Comparison of ENCODE assay signal across 1 cellular context in the genomic region with DNA sequence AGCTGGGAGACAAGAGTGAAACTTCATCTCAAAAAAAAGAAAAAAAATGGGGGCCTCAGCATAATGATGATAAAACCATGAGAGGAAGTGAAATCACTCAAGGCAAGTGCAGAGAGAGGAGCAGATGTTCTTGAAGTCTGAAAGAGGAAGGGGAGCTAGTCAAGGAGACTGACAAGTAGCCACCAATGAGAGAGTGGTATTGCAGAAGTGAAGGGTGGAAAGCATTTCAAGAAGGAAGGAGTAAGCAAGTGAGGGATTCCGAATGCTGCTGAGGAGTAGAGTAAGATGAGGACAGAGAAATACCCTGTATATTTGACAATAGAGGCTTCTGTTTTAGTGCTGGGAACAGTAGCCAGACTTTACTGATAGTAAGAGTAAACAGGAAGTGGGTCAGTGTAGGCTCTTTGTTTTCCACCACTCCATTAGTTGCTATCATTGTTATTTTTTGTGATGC.
TF ChIP-seq lines count a peak whose summit lies in the region.

No MANE protein-coding gene starts in this region.

TF ChIP-seq in GM12878, 131 proteins besides CTCF, POLR2A, EP300 and RAD21 (continued from another document and continues in another):
- TF ChIP-seq, protein P1, sequence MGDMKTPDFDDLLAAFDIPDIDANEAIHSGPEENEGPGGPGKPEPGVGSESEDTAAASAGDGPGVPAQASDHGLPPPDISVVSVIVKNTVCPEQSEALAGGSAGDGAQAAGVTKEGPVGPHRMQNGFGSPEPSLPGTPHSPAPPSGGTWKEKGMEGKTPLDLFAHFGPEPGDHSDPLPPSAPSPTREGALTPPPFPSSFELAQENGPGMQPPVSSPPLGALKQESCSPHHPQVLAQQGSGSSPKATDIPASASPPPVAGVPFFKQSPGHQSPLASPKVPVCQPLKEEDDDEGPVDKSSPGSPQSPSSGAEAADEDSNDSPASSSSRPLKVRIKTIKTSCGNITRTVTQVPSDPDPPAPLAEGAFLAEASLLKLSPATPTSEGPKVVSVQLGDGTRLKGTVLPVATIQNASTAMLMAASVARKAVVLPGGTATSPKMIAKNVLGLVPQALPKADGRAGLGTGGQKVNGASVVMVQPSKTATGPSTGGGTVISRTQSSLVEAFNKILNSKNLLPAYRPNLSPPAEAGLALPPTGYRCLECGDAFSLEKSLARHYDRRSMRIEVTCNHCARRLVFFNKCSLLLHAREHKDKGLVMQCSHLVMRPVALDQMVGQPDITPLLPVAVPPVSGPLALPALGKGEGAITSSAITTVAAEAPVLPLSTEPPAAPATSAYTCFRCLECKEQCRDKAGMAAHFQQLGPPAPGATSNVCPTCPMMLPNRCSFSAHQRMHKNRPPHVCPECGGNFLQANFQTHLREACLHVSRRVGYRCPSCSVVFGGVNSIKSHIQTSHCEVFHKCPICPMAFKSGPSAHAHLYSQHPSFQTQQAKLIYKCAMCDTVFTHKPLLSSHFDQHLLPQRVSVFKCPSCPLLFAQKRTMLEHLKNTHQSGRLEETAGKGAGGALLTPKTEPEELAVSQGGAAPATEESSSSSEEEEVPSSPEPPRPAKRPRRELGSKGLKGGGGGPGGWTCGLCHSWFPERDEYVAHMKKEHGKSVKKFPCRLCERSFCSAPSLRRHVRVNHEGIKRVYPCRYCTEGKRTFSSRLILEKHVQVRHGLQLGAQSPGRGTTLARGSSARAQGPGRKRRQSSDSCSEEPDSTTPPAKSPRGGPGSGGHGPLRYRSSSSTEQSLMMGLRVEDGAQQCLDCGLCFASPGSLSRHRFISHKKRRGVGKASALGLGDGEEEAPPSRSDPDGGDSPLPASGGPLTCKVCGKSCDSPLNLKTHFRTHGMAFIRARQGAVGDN (IDR thresholded peaks at IDR 0.05) = no peak; the same call in 1 of the 2 replicates
- peak; percentile 67 for TF ChIP-seq CREB1 (IDR thresholded peaks at IDR 0.05; ENCODE audit: low read depth)
- TF ChIP-seq, protein P2, sequence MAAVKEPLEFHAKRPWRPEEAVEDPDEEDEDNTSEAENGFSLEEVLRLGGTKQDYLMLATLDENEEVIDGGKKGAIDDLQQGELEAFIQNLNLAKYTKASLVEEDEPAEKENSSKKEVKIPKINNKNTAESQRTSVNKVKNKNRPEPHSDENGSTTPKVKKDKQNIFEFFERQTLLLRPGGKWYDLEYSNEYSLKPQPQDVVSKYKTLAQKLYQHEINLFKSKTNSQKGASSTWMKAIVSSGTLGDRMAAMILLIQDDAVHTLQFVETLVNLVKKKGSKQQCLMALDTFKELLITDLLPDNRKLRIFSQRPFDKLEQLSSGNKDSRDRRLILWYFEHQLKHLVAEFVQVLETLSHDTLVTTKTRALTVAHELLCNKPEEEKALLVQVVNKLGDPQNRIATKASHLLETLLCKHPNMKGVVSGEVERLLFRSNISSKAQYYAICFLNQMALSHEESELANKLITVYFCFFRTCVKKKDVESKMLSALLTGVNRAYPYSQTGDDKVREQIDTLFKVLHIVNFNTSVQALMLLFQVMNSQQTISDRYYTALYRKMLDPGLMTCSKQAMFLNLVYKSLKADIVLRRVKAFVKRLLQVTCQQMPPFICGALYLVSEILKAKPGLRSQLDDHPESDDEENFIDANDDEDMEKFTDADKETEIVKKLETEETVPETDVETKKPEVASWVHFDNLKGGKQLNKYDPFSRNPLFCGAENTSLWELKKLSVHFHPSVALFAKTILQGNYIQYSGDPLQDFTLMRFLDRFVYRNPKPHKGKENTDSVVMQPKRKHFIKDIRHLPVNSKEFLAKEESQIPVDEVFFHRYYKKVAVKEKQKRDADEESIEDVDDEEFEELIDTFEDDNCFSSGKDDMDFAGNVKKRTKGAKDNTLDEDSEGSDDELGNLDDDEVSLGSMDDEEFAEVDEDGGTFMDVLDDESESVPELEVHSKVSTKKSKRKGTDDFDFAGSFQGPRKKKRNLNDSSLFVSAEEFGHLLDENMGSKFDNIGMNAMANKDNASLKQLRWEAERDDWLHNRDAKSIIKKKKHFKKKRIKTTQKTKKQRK (IDR thresholded peaks at IDR 0.05; ENCODE audit: low read depth, low read length) = no peak
- TF ChIP-seq CEBPB (IDR thresholded peaks at IDR 0.05; ENCODE audit: borderline replicate concordance in 1 of 2, low read depth in 2 of 2, low read length in 2 of 2) = no peak
- TF ChIP-seq TAF1 (IDR thresholded peaks at IDR 0.05; ENCODE audit: borderline replicate concordance, low read depth, low read length) = 0 out of 2 replicates have a peak, but pooled peaks have one; percentile 14
- TF ChIP-seq ZSCAN29 (IDR thresholded peaks at IDR 0.05) = no peak
- TF ChIP-seq MTA2 (IDR thresholded peaks at IDR 0.05; ENCODE audit: low read depth) = peak; percentile 49
- TF ChIP-seq, protein P3, sequence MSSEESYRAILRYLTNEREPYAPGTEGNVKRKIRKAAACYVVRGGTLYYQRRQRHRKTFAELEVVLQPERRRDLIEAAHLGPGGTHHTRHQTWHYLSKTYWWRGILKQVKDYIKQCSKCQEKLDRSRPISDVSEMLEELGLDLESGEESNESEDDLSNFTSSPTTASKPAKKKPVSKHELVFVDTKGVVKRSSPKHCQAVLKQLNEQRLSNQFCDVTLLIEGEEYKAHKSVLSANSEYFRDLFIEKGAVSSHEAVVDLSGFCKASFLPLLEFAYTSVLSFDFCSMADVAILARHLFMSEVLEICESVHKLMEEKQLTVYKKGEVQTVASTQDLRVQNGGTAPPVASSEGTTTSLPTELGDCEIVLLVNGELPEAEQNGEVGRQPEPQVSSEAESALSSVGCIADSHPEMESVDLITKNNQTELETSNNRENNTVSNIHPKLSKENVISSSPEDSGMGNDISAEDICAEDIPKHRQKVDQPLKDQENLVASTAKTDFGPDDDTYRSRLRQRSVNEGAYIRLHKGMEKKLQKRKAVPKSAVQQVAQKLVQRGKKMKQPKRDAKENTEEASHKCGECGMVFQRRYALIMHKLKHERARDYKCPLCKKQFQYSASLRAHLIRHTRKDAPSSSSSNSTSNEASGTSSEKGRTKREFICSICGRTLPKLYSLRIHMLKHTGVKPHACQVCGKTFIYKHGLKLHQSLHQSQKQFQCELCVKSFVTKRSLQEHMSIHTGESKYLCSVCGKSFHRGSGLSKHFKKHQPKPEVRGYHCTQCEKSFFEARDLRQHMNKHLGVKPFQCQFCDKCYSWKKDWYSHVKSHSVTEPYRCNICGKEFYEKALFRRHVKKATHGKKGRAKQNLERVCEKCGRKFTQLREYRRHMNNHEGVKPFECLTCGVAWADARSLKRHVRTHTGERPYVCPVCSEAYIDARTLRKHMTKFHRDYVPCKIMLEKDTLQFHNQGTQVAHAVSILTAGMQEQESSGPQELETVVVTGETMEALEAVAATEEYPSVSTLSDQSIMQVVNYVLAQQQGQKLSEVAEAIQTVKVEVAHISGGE (CRISPR knock-in tag; IDR thresholded peaks at IDR 0.05) = no peak
- TF ChIP-seq IRF4 (IDR thresholded peaks at IDR 0.05; ENCODE audit: low read depth, low read length) = peak; percentile 60; the same call in 1 of the 2 replicates
- no peak for TF ChIP-seq SUZ12 (IDR thresholded peaks at IDR 0.05; ENCODE audit: unreplicated experiment)
- no peak for TF ChIP-seq BCL11A (IDR thresholded peaks at IDR 0.05; ENCODE audit: low read depth, low read length)
- TF ChIP-seq, protein P4, sequence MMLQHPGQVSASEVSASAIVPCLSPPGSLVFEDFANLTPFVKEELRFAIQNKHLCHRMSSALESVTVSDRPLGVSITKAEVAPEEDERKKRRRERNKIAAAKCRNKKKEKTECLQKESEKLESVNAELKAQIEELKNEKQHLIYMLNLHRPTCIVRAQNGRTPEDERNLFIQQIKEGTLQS (IDR thresholded peaks at IDR 0.05; ENCODE audit: borderline replicate concordance, extremely low read depth, low read depth, low read length) = no peak
- TF ChIP-seq TBL1XR1 (IDR thresholded peaks at IDR 0.05; ENCODE audit: low read depth, low read length) = no peak
- TF ChIP-seq SREBF1 (IDR thresholded peaks at IDR 0.05; ENCODE audit: low read length) = no peak
- TF ChIP-seq SIN3A (IDR thresholded peaks at IDR 0.05; ENCODE audit: low read depth, low read length) = no peak
- no peak for TF ChIP-seq EZH2 (IDR thresholded peaks at IDR 0.05; ENCODE audit: borderline replicate concordance, control insufficient read depth, low read depth, low read length)
- 0 out of 2 replicates have a peak, but pooled peaks have one; percentile 56 for TF ChIP-seq ZBED1 (IDR thresholded peaks at IDR 0.05; ENCODE audit: borderline replicate concordance)
- no peak for TF ChIP-seq SMC3 (IDR thresholded peaks at IDR 0.05; ENCODE audit: borderline replicate concordance, low read length)
- TF ChIP-seq TCF3 (IDR thresholded peaks at IDR 0.05; ENCODE audit: borderline replicate concordance, insufficient read depth, low read depth, low read length) = peak; percentile 63; the same call in 1 of the 2 replicates
- TF ChIP-seq NFIC (IDR thresholded peaks at IDR 0.05; ENCODE audit: low read depth, low read length) = peak; percentile 59
- peak; percentile 31 for TF ChIP-seq MEF2B (IDR thresholded peaks at IDR 0.05; ENCODE audit: partially characterized antibody, poor library complexity, severe bottlenecking)
- TF ChIP-seq SRF (IDR thresholded peaks at IDR 0.05; ENCODE audit: low read depth in 2 of 2, low read length in 2 of 2) = no peak
- no peak for TF ChIP-seq POLR2AphosphoS2 (IDR thresholded peaks at IDR 0.05; ENCODE audit: low read depth, low read length)
- no peak for TF ChIP-seq RAD51 (IDR thresholded peaks at IDR 0.05)
- TF ChIP-seq MYC (IDR thresholded peaks at IDR 0.05; ENCODE audit: insufficient read depth, insufficient read length, insufficient replicate concordance, low read length, severe bottlenecking) = no peak
- TF ChIP-seq TARDBP (IDR thresholded peaks at IDR 0.05; ENCODE audit: borderline replicate concordance) = no peak
- TF ChIP-seq MTA3 (IDR thresholded peaks at IDR 0.05; ENCODE audit: borderline replicate concordance, low read length) = peak; percentile 67; the same call in 1 of the 2 replicates
- TF ChIP-seq ZZZ3 (IDR thresholded peaks at IDR 0.05; ENCODE audit: control insufficient read depth, insufficient read length, low read depth) = no peak
- TF ChIP-seq, protein P5, sequence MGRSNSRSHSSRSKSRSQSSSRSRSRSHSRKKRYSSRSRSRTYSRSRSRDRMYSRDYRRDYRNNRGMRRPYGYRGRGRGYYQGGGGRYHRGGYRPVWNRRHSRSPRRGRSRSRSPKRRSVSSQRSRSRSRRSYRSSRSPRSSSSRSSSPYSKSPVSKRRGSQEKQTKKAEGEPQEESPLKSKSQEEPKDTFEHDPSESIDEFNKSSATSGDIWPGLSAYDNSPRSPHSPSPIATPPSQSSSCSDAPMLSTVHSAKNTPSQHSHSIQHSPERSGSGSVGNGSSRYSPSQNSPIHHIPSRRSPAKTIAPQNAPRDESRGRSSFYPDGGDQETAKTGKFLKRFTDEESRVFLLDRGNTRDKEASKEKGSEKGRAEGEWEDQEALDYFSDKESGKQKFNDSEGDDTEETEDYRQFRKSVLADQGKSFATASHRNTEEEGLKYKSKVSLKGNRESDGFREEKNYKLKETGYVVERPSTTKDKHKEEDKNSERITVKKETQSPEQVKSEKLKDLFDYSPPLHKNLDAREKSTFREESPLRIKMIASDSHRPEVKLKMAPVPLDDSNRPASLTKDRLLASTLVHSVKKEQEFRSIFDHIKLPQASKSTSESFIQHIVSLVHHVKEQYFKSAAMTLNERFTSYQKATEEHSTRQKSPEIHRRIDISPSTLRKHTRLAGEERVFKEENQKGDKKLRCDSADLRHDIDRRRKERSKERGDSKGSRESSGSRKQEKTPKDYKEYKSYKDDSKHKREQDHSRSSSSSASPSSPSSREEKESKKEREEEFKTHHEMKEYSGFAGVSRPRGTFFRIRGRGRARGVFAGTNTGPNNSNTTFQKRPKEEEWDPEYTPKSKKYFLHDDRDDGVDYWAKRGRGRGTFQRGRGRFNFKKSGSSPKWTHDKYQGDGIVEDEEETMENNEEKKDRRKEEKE (IDR thresholded peaks at IDR 0.05) = no peak
- no peak for TF ChIP-seq ZNF207 (IDR thresholded peaks at IDR 0.05; ENCODE audit: borderline replicate concordance)
- TF ChIP-seq, protein P6, sequence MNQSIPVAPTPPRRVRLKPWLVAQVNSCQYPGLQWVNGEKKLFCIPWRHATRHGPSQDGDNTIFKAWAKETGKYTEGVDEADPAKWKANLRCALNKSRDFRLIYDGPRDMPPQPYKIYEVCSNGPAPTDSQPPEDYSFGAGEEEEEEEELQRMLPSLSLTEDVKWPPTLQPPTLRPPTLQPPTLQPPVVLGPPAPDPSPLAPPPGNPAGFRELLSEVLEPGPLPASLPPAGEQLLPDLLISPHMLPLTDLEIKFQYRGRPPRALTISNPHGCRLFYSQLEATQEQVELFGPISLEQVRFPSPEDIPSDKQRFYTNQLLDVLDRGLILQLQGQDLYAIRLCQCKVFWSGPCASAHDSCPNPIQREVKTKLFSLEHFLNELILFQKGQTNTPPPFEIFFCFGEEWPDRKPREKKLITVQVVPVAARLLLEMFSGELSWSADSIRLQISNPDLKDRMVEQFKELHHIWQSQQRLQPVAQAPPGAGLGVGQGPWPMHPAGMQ (IDR thresholded peaks at IDR 0.05; ENCODE audit: borderline replicate concordance) = no peak
- TF ChIP-seq ESRRA (IDR thresholded peaks at IDR 0.05; ENCODE audit: low read length) = no peak
- no peak for TF ChIP-seq RCOR1 (conservative IDR thresholded peaks at IDR 0.05; ENCODE audit: low read depth, low read length)
- TF ChIP-seq CBX5 (IDR thresholded peaks at IDR 0.05; ENCODE audit: low read depth) = peak; percentile 85; the same call in 1 of the 2 replicates
- TF ChIP-seq, protein P7, sequence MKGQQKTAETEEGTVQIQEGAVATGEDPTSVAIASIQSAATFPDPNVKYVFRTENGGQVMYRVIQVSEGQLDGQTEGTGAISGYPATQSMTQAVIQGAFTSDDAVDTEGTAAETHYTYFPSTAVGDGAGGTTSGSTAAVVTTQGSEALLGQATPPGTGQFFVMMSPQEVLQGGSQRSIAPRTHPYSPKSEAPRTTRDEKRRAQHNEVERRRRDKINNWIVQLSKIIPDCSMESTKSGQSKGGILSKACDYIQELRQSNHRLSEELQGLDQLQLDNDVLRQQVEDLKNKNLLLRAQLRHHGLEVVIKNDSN (IDR thresholded peaks at IDR 0.05; ENCODE audit: borderline replicate concordance, extremely low read length, insufficient read depth, low read depth, low read length) = no peak
- TF ChIP-seq STAT3 (IDR thresholded peaks at IDR 0.05; ENCODE audit: low read depth, low read length) = no peak
- peak; percentile 19 for TF ChIP-seq SP1 (IDR thresholded peaks at IDR 0.05; ENCODE audit: low read depth, low read length)
- no peak for TF ChIP-seq SMARCA5 (IDR thresholded peaks at IDR 0.05)
- TF ChIP-seq, protein P8, sequence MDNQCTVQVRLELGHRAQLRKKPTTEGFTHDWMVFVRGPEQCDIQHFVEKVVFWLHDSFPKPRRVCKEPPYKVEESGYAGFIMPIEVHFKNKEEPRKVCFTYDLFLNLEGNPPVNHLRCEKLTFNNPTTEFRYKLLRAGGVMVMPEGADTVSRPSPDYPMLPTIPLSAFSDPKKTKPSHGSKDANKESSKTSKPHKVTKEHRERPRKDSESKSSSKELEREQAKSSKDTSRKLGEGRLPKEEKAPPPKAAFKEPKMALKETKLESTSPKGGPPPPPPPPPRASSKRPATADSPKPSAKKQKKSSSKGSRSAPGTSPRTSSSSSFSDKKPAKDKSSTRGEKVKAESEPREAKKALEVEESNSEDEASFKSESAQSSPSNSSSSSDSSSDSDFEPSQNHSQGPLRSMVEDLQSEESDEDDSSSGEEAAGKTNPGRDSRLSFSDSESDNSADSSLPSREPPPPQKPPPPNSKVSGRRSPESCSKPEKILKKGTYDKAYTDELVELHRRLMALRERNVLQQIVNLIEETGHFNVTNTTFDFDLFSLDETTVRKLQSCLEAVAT (IDR thresholded peaks at IDR 0.05) = peak; percentile 69; the same call in 1 of the 2 replicates
- 0 out of 2 replicates have a peak, but pooled peaks have one; percentile 25 for TF ChIP-seq IKZF1 (conservative IDR thresholded peaks at IDR 0.05)
- TF ChIP-seq MXI1 (IDR thresholded peaks at IDR 0.05; ENCODE audit: low read depth, low read length) = no peak
- TF ChIP-seq JUND (IDR thresholded peaks at IDR 0.05; ENCODE audit: low read depth, low read length) = no peak
- TF ChIP-seq GATAD2B (conservative IDR thresholded peaks at IDR 0.05; ENCODE audit: low read depth) = no peak
- TF ChIP-seq ZNF217 (IDR thresholded peaks at IDR 0.05) = no peak; the same call in 1 of the 2 replicates
